In the genomic region with DNA sequence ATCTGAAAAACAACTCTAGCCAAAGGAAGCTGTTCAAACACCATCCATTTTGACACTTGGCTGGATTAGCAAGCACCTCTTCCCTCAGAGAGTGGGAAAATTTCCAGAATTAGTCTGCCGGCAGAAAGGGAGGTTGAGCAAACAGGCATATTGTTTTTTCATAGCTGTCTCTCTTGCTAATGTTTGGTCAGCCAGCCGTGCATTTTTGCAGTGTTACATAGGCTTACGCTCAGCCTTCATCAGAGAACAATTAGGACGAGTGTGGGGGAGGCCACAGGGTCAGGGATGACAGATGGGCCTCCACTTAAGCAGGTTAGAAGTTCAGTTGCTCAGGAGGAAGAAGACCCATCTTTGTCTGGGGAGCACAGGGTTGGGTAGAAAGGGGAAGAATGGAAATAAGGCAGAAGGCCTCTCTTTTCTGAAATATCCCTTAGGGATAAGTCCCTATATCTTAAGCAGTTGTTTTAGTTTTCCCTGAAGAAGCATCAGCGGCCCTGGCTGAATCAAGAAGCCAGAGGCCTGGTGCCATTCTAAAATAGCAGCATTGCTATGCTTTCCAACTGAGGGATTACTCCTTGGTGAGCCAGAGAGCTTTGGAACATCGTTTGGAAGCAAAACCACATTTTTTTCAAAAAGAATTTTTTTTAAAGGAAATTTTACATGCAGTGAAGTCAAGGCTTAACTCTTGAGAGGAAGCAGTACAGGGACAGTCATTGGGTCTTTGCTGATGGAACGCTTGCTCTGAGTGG, we compare ENCODE assay signal across 10 cellular contexts.
DNase-seq lines count a peak whose midpoint lies in the region; ATAC-seq and TF ChIP-seq lines count a peak whose summit lies in the region.
"Had no signal": no experiment of that assay in that cellular context is flagged by ENCODE, and none has a peak within 500 bp of the region (broad histone marks: within the 10 kb centered on the region; RNA-seq: fewer than 3 reads in every experiment).

No MANE protein-coding gene starts in this region.

- H3K9me3 Mint-ChIP-seq in activated CD4-positive, alpha-beta T cell treated with anti-CD3 and anti-CD28 coated beads, Interleukin-2, amount 10 ng/mL, durations not matched to agents 24 days and 14 days = peaks cover 4% of the 10 kb centered on the region
- H3K9me3 Mint-ChIP-seq: activated T-helper 17 cell treated with anti-CD3 and anti-CD28 coated beads, Interleukin-2, amount 50 U/mL, for 72 hours had no signal

- peak overlapping the region; percentile 39 for H3K27ac Mint-ChIP-seq in activated CD4-positive, alpha-beta T cell treated with anti-CD3 and anti-CD28 coated beads, Interleukin-2, amount 10 ng/mL, durations not matched to agents 24 days and 14 days
- H3K27ac Mint-ChIP-seq: activated T-helper 17 cell treated with anti-CD3 and anti-CD28 coated beads, Interleukin-2, amount 50 U/mL, for 72 hours had no signal

- no peak for DNase-seq in activated CD4-positive, alpha-beta T cell treated with anti-CD3 and anti-CD28 coated beads, Interleukin-2, amount 10 ng/mL, durations not matched to agents 24 days and 14 days
- no peak for DNase-seq in activated CD4-positive, alpha-beta T cell treated with anti-CD3 and anti-CD28 coated beads, Interleukin-2, amount 50 U/mL, for 48 hours
- DNase-seq in ascending aorta (ENCODE audit: low spot score in 2 of 2) (peak in 1 of 2 donors; percentile 70), kidney glomerular epithelial cell (lab: John Stamatoyannopoulos, UW) (peak; percentile 89), tibial artery (peak in 1 of 2 donors; percentile 40), erythroblast (lab: John Stamatoyannopoulos, UW) (no peak), DMS 273 treated with DMSO at 0.1 percent for 48 hours (lab: John Stamatoyannopoulos, UW) (no peak), foreskin keratinocyte (no peak)
- DNase-seq: BE2C had no signal

- H3K36me3 ChIP-seq in ascending aorta (no peaks in the 10 kb centered on the region), tibial artery (no peaks in the 10 kb centered on the region)
- H3K36me3 ChIP-seq: BE2C had no signal

- H3K4me1 Mint-ChIP-seq in activated CD4-positive, alpha-beta T cell treated with anti-CD3 and anti-CD28 coated beads, Interleukin-2, amount 10 ng/mL, durations not matched to agents 24 days and 14 days = peaks cover 29% of the 10 kb centered on the region

- no peak overlapping the region for H3K4me3 Mint-ChIP-seq in activated CD4-positive, alpha-beta T cell treated with anti-CD3 and anti-CD28 coated beads, Interleukin-2, amount 10 ng/mL, durations not matched to agents 24 days and 14 days
- H3K4me3 Mint-ChIP-seq: activated T-helper 17 cell treated with anti-CD3 and anti-CD28 coated beads, Interleukin-2, amount 50 U/mL, for 72 hours had no signal

- no peaks in the 10 kb centered on the region for H3K36me3 Mint-ChIP-seq in activated CD4-positive, alpha-beta T cell treated with anti-CD3 and anti-CD28 coated beads, Interleukin-2, amount 10 ng/mL, durations not matched to agents 24 days and 14 days (ENCODE audit: low read depth)

- H3K4me1 ChIP-seq in ascending aorta (peaks cover 0 to 25% of the 10 kb centered on the region in 2 donors), tibial artery (peaks cover 0 to 30% (median 24%) of the 10 kb centered on the region in 4 donors), foreskin keratinocyte (no peaks in the 10 kb centered on the region)
- H3K4me1 ChIP-seq: BE2C had no signal

- no peak for TF ChIP-seq CTCF in ascending aorta (IDR thresholded peaks at IDR 0.05)
- no peak for TF ChIP-seq CTCF in tibial artery (IDR thresholded peaks at IDR 0.05)
- TF ChIP-seq CTCF in foreskin keratinocyte (conservative IDR thresholded peaks at IDR 0.05) = no peak

- H3K27ac ChIP-seq in ascending aorta (peak overlapping the region; percentile 72 to 86), tibial artery (peak overlapping the region; percentile 41 to 53), foreskin keratinocyte (no peak overlapping the region)

- H3K27me3 Mint-ChIP-seq in activated CD4-positive, alpha-beta T cell treated with anti-CD3 and anti-CD28 coated beads, Interleukin-2, amount 10 ng/mL, durations not matched to agents 24 days and 14 days = peaks cover 2% of the 10 kb centered on the region

- H3K4me3 ChIP-seq in ascending aorta = no peak overlapping the region
- H3K4me3 ChIP-seq in tibial artery = no peak overlapping the region

- intact Hi-C loops in activated CD4-positive, alpha-beta T cell treated with anti-CD3 and anti-CD28 coated beads, Interleukin-2, amount 10 ng/mL, durations not matched to agents 24 days and 14 days (cut with micrococcal nuclease) = loop anchor here (5.0 kb wide), 1 partner anchor 100 kb away; no protein-coding TSS in a partner anchor
- intact Hi-C loops in ascending aorta (cut with DNase I) (loop anchor here (1.0 to 5.0 kb wide), 3 partner anchors 17 to 60 kb away; no protein-coding TSS in a partner anchor), tibial artery (cut with DNase I; ENCODE audit: low total_unique reads) (no loop called here)

- no peaks in the 10 kb centered on the region for H3K9me3 ChIP-seq in ascending aorta
- H3K9me3 ChIP-seq in tibial artery = no peaks in the 10 kb centered on the region
- H3K9me3 ChIP-seq: BE2C had no signal

- no peaks in the 10 kb centered on the region for H3K27me3 ChIP-seq in ascending aorta
- no peaks in the 10 kb centered on the region for H3K27me3 ChIP-seq in tibial artery
- H3K27me3 ChIP-seq in foreskin keratinocyte = peaks cover 50% of the 10 kb centered on the region
- H3K27me3 ChIP-seq: BE2C had no signal

- TF ChIP-seq POLR2A in erythroblast (IDR thresholded peaks at IDR 0.05; ENCODE audit: low read length) = no peak

- ATAC-seq in foreskin keratinocyte = no peak
- ATAC-seq: activated T-helper 17 cell treated with anti-CD3 and anti-CD28 coated beads, Interleukin-2, amount 50 U/mL, for 72 hours had no signal
